8 cellular contexts compared by ENCODE assay signal in the genomic region with DNA sequence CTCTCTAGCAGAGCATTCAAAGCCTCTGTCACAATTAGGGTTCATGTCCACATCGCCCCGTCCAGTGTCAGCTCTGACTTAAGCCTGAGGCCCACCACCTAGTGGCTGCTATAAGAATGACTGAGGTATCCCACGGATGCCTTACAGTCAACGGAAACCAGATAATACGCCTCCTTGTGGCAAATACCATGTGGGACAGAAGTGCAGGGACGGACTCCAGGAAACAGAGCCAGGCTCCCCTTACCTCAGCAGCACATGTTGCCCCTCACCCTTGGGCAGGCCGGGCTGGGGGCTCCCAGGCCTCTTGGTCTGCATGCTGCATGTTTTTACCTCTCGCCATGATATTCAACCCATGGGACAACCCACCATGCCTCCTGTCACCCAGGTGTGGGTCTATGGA.
DNase-seq lines count a peak whose midpoint lies in the region; ATAC-seq, FAIRE-seq and TF ChIP-seq lines count a peak whose summit lies in the region.

No MANE protein-coding gene starts in this region.

- ATAC-seq in A549 (peak; percentile 57 to 90), GM18511 (IDR thresholded peaks at IDR 0.05; ENCODE audit: unreplicated experiment) (no peak)

- H3K4me3 ChIP-seq in A549, result no peak overlapping the region

- POLR2A ChIA-PET in A549 (lab: Yijun Ruan, JAX), result interaction anchor here (1.5 kb wide), 1 partner anchor 50 kb away, joined by 4 read pairs; no protein-coding TSS in a partner anchor

- DNase-seq in A549 (ENCODE audit: low read depth in 1 of 2, low spot score in 1 of 2) (peak; percentile 77 to 93), HT-29 (ENCODE audit: low spot score) (peak; percentile 88), RCC 7860 (ENCODE audit: low spot score) (peak; percentile 40), amniotic epithelial cell (ENCODE audit: low read depth) (peak; percentile 83), iPS-NIHi7 (ENCODE audit: extremely low spot score) (peak; percentile 88)
- DNase-seq in stimulated activated CD4-positive, alpha-beta T cell treated with anti-CD3 and anti-CD28 coated beads, Interleukin-4, amount 100 ng/mL, for 48 hours (ENCODE audit: low read depth in 2 of 2), result peak; percentile 26 to 32

- TF ChIP-seq EP300 in A549 (IDR thresholded peaks at IDR 0.05), result no peak

- no peak for TF ChIP-seq POLR2A in A549 (IDR thresholded peaks at IDR 0.05; ENCODE audit: low read length)

- FAIRE-seq in A549 (lab: Jason Lieb, UNC) (peak; percentile 96), RCC 7860 (lab: Jason Lieb, UNC) (no peak)

- TF ChIP-seq RAD21 in A549 (conservative IDR thresholded peaks at IDR 0.05 in 1 of 2, IDR thresholded peaks at IDR 0.05 in 1 of 2), result peak; percentile 32 to 64; a peak in 2 of 5 replicates

- CTCF ChIA-PET in A549 (lab: Yijun Ruan, JAX), result interaction anchor here (0.6 to 15.4 kb wide), 24 partner anchors 8 to 455 kb away, joined by 3 to 361 read pairs (median 6); no protein-coding TSS in a partner anchor

- H3K9me3 ChIP-seq in A549, result no peaks in the 10 kb centered on the region

- peak; percentile 65 for TF ChIP-seq CTCF in A549 (IDR thresholded peaks at IDR 0.05)
- peak; percentile 88 for TF ChIP-seq CTCF in GM12872 (IDR thresholded peaks at IDR 0.05; ENCODE audit: insufficient read depth, low read depth, low read length)

- no peaks in the 10 kb centered on the region for H3K4me1 ChIP-seq in A549

- H3K4me2 ChIP-seq in A549, result no peak overlapping the region

- 17% methylated on average over 8 of the region's 8 CpGs for WGBS in A549 (ENCODE audit: missing lambda C conversion rate)

- no peak overlapping the region for H3K27ac ChIP-seq in A549

TF ChIP-seq in A549, 52 proteins besides CTCF, POLR2A, EP300 and RAD21:
- TF ChIP-seq, protein P1, sequence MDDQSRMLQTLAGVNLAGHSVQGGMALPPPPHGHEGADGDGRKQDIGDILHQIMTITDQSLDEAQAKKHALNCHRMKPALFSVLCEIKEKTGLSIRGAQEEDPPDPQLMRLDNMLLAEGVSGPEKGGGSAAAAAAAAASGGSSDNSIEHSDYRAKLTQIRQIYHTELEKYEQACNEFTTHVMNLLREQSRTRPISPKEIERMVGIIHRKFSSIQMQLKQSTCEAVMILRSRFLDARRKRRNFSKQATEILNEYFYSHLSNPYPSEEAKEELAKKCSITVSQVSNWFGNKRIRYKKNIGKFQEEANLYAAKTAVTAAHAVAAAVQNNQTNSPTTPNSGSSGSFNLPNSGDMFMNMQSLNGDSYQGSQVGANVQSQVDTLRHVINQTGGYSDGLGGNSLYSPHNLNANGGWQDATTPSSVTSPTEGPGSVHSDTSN (IDR thresholded peaks at IDR 0.05), result no peak
- peak; percentile 63 for TF ChIP-seq SMC3 (IDR thresholded peaks at IDR 0.05)
- TF ChIP-seq, protein P2, sequence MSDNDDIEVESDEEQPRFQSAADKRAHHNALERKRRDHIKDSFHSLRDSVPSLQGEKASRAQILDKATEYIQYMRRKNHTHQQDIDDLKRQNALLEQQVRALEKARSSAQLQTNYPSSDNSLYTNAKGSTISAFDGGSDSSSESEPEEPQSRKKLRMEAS (IDR thresholded peaks at IDR 0.05), result 0 out of 2 replicates have a peak, but pooled peaks have one; percentile 18
- TF ChIP-seq, protein P3, sequence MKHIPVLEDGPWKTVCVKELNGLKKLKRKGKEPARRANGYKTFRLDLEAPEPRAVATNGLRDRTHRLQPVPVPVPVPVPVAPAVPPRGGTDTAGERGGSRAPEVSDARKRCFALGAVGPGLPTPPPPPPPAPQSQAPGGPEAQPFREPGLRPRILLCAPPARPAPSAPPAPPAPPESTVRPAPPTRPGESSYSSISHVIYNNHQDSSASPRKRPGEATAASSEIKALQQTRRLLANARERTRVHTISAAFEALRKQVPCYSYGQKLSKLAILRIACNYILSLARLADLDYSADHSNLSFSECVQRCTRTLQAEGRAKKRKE (CRISPR knock-in tag; IDR thresholded peaks at IDR 0.05; ENCODE audit: low read depth), result no peak

Comparison
In these comparisons a context has a peak if more than half of its experiments do, and no peak if none do; other contexts are left out.
1. DNase-seq: peak in every context shown above with its lines; median percentile 88 in HT-29; 88 in iPS-NIHi7; 85 in A549; 83 in amniotic epithelial cell; 40 in RCC 7860; 29 in stimulated activated CD4-positive, alpha-beta T cell treated with anti-CD3 and anti-CD28 coated beads, Interleukin-4, amount 100 ng/mL, for 48 hours.